In genomic region chr1:28560886-28561285, GRCh38 we compare ENCODE assay signal across 22 cellular contexts.
"Had no signal": no experiment of that assay in that cellular context is flagged by ENCODE, and none has a peak within 500 bp of the region (broad histone marks: within the 10 kb centered on the region; RNA-seq: fewer than 3 reads in every experiment).

No MANE protein-coding gene starts in this region.

- H3K4me3 Mint-ChIP-seq: dendritic cell treated with granulocyte-macrophage colony-stimulating factor and Interleukin-4, amounts not matched to agents 40 ng/mL and 50 ng/mL, for 4 days; effector memory CD8-positive, alpha-beta T cell; memory B cell; mesothelial cell of epicardium; natural killer cell; stimulated activated effector memory CD8-positive, alpha-beta T cell treated with anti-CD3 and anti-CD28 coated beads, Interleukin-12 subunit alpha, Interleukin-12 subunit beta, amount 100 ng/mL, for 72 hours had no signal

- H3K79me2 ChIP-seq: hepatocyte had no signal

- H3K27me3 ChIP-seq: foreskin keratinocyte, hepatocyte, tibial artery, upper lobe of left lung, uterus had no signal

- H3K9me3 Mint-ChIP-seq: dendritic cell treated with granulocyte-macrophage colony-stimulating factor and Interleukin-4, amounts not matched to agents 40 ng/mL and 50 ng/mL, for 4 days; effector memory CD8-positive, alpha-beta T cell; memory B cell; mesothelial cell of epicardium; natural killer cell; neural crest cell; stimulated activated effector memory CD8-positive, alpha-beta T cell treated with anti-CD3 and anti-CD28 coated beads, Interleukin-12 subunit alpha, Interleukin-12 subunit beta, amount 100 ng/mL, for 72 hours had no signal

- ATAC-seq: effector memory CD8-positive, alpha-beta T cell; foreskin keratinocyte; left cardiac atrium; lower lobe of right lung; natural killer cell; right cardiac atrium; stimulated activated effector memory CD8-positive, alpha-beta T cell treated with anti-CD3 and anti-CD28 coated beads, Interleukin-12 subunit alpha, Interleukin-12 subunit beta, amount 100 ng/mL, for 72 hours; stimulated activated naive CD8-positive, alpha-beta T cell treated with anti-CD3 and anti-CD28 coated beads, Interleukin-15, Interleukin-2, amounts not matched to agents 100 U/mL and 50 U/mL, for 24 hours had no signal

- H3K36me3 ChIP-seq: uterus had no signal

- H3K4me1 Mint-ChIP-seq: memory B cell; mesothelial cell of epicardium; natural killer cell; neural crest cell; stimulated activated effector memory CD8-positive, alpha-beta T cell treated with anti-CD3 and anti-CD28 coated beads, Interleukin-12 subunit alpha, Interleukin-12 subunit beta, amount 100 ng/mL, for 72 hours had no signal

- H3K27ac Mint-ChIP-seq: dendritic cell treated with granulocyte-macrophage colony-stimulating factor and Interleukin-4, amounts not matched to agents 40 ng/mL and 50 ng/mL, for 4 days; effector memory CD8-positive, alpha-beta T cell; memory B cell; mesothelial cell of epicardium; natural killer cell had no signal

- H2AFZ ChIP-seq: hepatocyte had no signal

- H3K27ac ChIP-seq: foreskin keratinocyte, hepatocyte, left ventricle myocardium inferior, lower lobe of right lung, tibial artery, upper lobe of left lung, uterus had no signal

- H3K36me3 Mint-ChIP-seq: natural killer cell had no signal

- H3K9me3 ChIP-seq: left ventricle myocardium inferior, lower lobe of right lung, tibial artery, upper lobe of left lung, uterus had no signal

- H3K4me3 ChIP-seq: hepatocyte, left ventricle myocardium inferior, lower lobe of right lung, tibial artery, upper lobe of left lung, uterus had no signal

- H3K4me1 ChIP-seq: foreskin keratinocyte, left ventricle myocardium inferior, lower lobe of right lung, tibial artery, uterus had no signal

- H3K27me3 Mint-ChIP-seq: dendritic cell treated with granulocyte-macrophage colony-stimulating factor and Interleukin-4, amounts not matched to agents 40 ng/mL and 50 ng/mL, for 4 days; effector memory CD8-positive, alpha-beta T cell; memory B cell had no signal

- H3K4me2 ChIP-seq: hepatocyte had no signal

- DNase-seq: effector memory CD8-positive, alpha-beta T cell; erythroblast; foreskin keratinocyte; head of caudate nucleus; kidney; left cardiac atrium; left ventricle myocardium inferior; lower lobe of right lung; natural killer cell; right cardiac atrium; stimulated activated CD4-positive, alpha-beta T cell treated with anti-CD3 and anti-CD28 coated beads, Interleukin-4, amount 100 ng/mL, for 1 hour; stimulated activated CD8-positive, alpha-beta memory T cell treated with anti-CD3 and anti-CD28 coated beads, Interleukin-4, amount 100 ng/mL, for 48 hours; stimulated activated naive CD8-positive, alpha-beta T cell treated with anti-CD3 and anti-CD28 coated beads, Interleukin-15, Interleukin-2, amounts not matched to agents 100 U/mL and 50 U/mL, for 24 hours; tibial artery; upper lobe of left lung; uterus had no signal
